20 cellular contexts compared by ENCODE assay signal in genomic region chr22:45993143-45993692, GRCh38. TPM values are rescaled to one million over a fixed set of nuclear protein-coding genes. Genes with fewer than 3 reads are reported as not detected.
DNase-seq lines count a peak whose midpoint lies in the region; ATAC-seq, FAIRE-seq and TF ChIP-seq lines count a peak whose summit lies in the region.
"Had no signal": no experiment of that assay in that cellular context is flagged by ENCODE, and none has a peak within 500 bp of the region (broad histone marks: within the 10 kb centered on the region; RNA-seq: fewer than 3 reads in every experiment).

No MANE protein-coding gene starts in this region.

- H3K4me3 Mint-ChIP-seq in dendritic cell treated with granulocyte-macrophage colony-stimulating factor and Interleukin-4, amounts not matched to agents 40 ng/mL and 50 ng/mL, for 4 days: no peak overlapping the region
- H3K4me3 Mint-ChIP-seq: CD4-positive, CD25-positive, alpha-beta regulatory T cell; H9 had no signal

- H3K9ac ChIP-seq in HepG2 (ENCODE audit: insufficient read depth, low read depth, low read length): no peak overlapping the region
- no peak overlapping the region for H3K9ac ChIP-seq in mesenchymal stem cell (ENCODE audit: low read length)

- no peaks in the 10 kb centered on the region for H3K36me3 Mint-ChIP-seq in dendritic cell treated with granulocyte-macrophage colony-stimulating factor and Interleukin-4, amounts not matched to agents 40 ng/mL and 50 ng/mL, for 4 days (ENCODE audit: low read depth)
- H3K36me3 Mint-ChIP-seq: CD4-positive, CD25-positive, alpha-beta regulatory T cell; CD8-positive, alpha-beta memory T cell had no signal

- 21% methylated on average over 5 of the region's 5 CpGs for WGBS in HepG2 (ENCODE audit: low lambda C conversion rate)
- 85% methylated on average over 5 of the region's 5 CpGs for WGBS in right lobe of liver (ENCODE audit: insufficient coverage, low coverage, low lambda C conversion rate, missing lambda C conversion rate)
- WGBS in mesenchymal stem cell: 95% methylated on average over 5 of the region's 5 CpGs
- 95 to 97% methylated on average over 5 of the region's 5 CpGs for WGBS in lower leg skin, 2 donors

- H3K9me3 ChIP-seq in HepG2 (ENCODE audit: low read length) (no peaks in the 10 kb centered on the region), right lobe of liver (no peaks in the 10 kb centered on the region), mesenchymal stem cell (ENCODE audit: control insufficient read depth, low read length) (no peaks in the 10 kb centered on the region)
- H3K9me3 ChIP-seq: BE2C had no signal

- H4K8ac ChIP-seq in mesenchymal stem cell (ENCODE audit: low read length): no peak overlapping the region

- intact Hi-C loops in HepG2 (cut with micrococcal nuclease; ENCODE audit: unreplicated experiment): no loop called here
- intact Hi-C loops in right lobe of liver (cut with DNase I): loop anchor here (5.0 to 10.0 kb wide), 2 partner anchors 319 to 332 kb away; no protein-coding TSS in a partner anchor
- intact Hi-C loops in dendritic cell treated with granulocyte-macrophage colony-stimulating factor and Interleukin-4, amounts not matched to agents 40 ng/mL and 50 ng/mL, for 4 days (cut with micrococcal nuclease): loop anchor here (5.0 kb wide), 1 partner anchor 324 kb away; no protein-coding TSS in a partner anchor
- intact Hi-C loops in lower leg skin (cut with DNase I; ENCODE audit: low total_unique reads): no loop called here

- CTCF ChIA-PET in HepG2 (lab: Yijun Ruan, JAX; ENCODE audit: low intra/inter-chr PET ratio, low total read pairs): interaction anchor here (4.1 kb wide), 1 partner anchor 124 kb away, joined by 86 read pairs; no protein-coding TSS in a partner anchor

- TF ChIP-seq CTCF in HepG2 (CRISPR knock-in tag; IDR thresholded peaks at IDR 0.05): no peak
- no peak for TF ChIP-seq CTCF in right lobe of liver (IDR thresholded peaks at IDR 0.05)
- TF ChIP-seq CTCF in lower leg skin (IDR thresholded peaks at IDR 0.05): no peak

- H3K27me3 Mint-ChIP-seq in dendritic cell treated with granulocyte-macrophage colony-stimulating factor and Interleukin-4, amounts not matched to agents 40 ng/mL and 50 ng/mL, for 4 days: peaks cover 16% of the 10 kb centered on the region

- no peaks in the 10 kb centered on the region for H4K20me1 ChIP-seq in HepG2 (ENCODE audit: insufficient read depth, low read length)

- H3K27me3 ChIP-seq in HepG2 (ENCODE audit: control insufficient read depth in 1 of 2, insufficient read depth in 2 of 2, low read length in 2 of 2) (peaks cover 9 to 67% of the 10 kb centered on the region in 2 experiments), right lobe of liver (no peaks in the 10 kb centered on the region), mesenchymal stem cell (ENCODE audit: control insufficient read depth in 1 of 2, insufficient read depth in 1 of 2, low read length in 2 of 2) (peaks cover 0 to 22% of the 10 kb centered on the region in 2 experiments)
- H3K27me3 ChIP-seq: BE2C had no signal

- H3K4me2 ChIP-seq in HepG2 (ENCODE audit: low read depth, low read length) (no peak overlapping the region), mesenchymal stem cell (ENCODE audit: low read length, poor library complexity, severe bottlenecking) (no peak overlapping the region)

- no peak overlapping the region for H3K4ac ChIP-seq in mesenchymal stem cell (ENCODE audit: low read depth in 1 of 2, low read length in 2 of 2)

- TF ChIP-seq RAD21 in HepG2 (CRISPR knock-in tag; IDR thresholded peaks at IDR 0.05): no peak

- no peak overlapping the region for H2AK5ac ChIP-seq in mesenchymal stem cell (ENCODE audit: low read length, severe bottlenecking)

- H2AFZ ChIP-seq in HepG2 (ENCODE audit: low read length) (no peak overlapping the region), mesenchymal stem cell (ENCODE audit: low read depth, low read length) (no peak overlapping the region)

- H3K14ac ChIP-seq in mesenchymal stem cell (ENCODE audit: low read length in 2 of 2): no peak overlapping the region

- H3K4me1 Mint-ChIP-seq in dendritic cell treated with granulocyte-macrophage colony-stimulating factor and Interleukin-4, amounts not matched to agents 40 ng/mL and 50 ng/mL, for 4 days (ENCODE audit: low read depth): peaks cover 45% of the 10 kb centered on the region

- no TSS peak for BruUV-seq in HepG2 (replicated peaks; lab: Mats Ljungman, UMichigan)

- no peak overlapping the region for H2BK120ac ChIP-seq in mesenchymal stem cell (ENCODE audit: low read depth, low read length)

- no peaks in the 10 kb centered on the region for H3K36me3 ChIP-seq in HepG2 (replicated peaks in 1 of 2; ENCODE audit: control insufficient read depth in 1 of 2, insufficient read depth in 2 of 2, low read length in 2 of 2)
- no peaks in the 10 kb centered on the region for H3K36me3 ChIP-seq in right lobe of liver
- no peaks in the 10 kb centered on the region for H3K36me3 ChIP-seq in mesenchymal stem cell (ENCODE audit: control insufficient read depth in 1 of 2, insufficient read depth in 2 of 2, low read depth in 1 of 2, low read length in 2 of 2)
- H3K36me3 ChIP-seq: BE2C had no signal

- no peaks in the 10 kb centered on the region for H3K79me2 ChIP-seq in HepG2 (ENCODE audit: insufficient read depth, low read length)

- DNase-seq in HepG2 (ENCODE audit: low spot score): no peak
- DNase-seq in right lobe of liver: no peak
- DNase-seq in mesenchymal stem cell: no peak
- DNase-seq in urothelium cell line (ENCODE audit: low spot score): no peak
- no peak for DNase-seq in stimulated activated CD4-positive, alpha-beta T cell treated with anti-CD3 and anti-CD28 coated beads, Interleukin-15, amount 100 ng/mL, for 24 hours
- no peak for DNase-seq in left lobe of liver (ENCODE audit: low spot score)
- no peak for DNase-seq in lower leg skin (ENCODE audit: low spot score in 2 of 2)
- DNase-seq: ACHN; C1 segment of cervical spinal cord; CD4-positive, CD25-positive, alpha-beta regulatory T cell; CD8-positive, alpha-beta memory T cell; COR-L47; DMS 273 treated with DMSO at 0.1 percent for 48 hours; GDM1; GOT3; H9 had no signal

- peak overlapping the region; percentile 40 for H3K27ac Mint-ChIP-seq in dendritic cell treated with granulocyte-macrophage colony-stimulating factor and Interleukin-4, amounts not matched to agents 40 ng/mL and 50 ng/mL, for 4 days
- H3K27ac Mint-ChIP-seq: CD4-positive, CD25-positive, alpha-beta regulatory T cell; H9 had no signal

- H2BK15ac ChIP-seq in mesenchymal stem cell (ENCODE audit: low read depth, poor library complexity, severe bottlenecking): no peak overlapping the region

- peak overlapping the region; percentile 19 for H4K91ac ChIP-seq in mesenchymal stem cell (ENCODE audit: low read length)

- H3K4me1 ChIP-seq in HepG2 (ENCODE audit: insufficient read depth, low read length) (peaks cover 22% of the 10 kb centered on the region), right lobe of liver (peaks cover 0 to 8% (median 4%) of the 10 kb centered on the region in 4 donors), mesenchymal stem cell (ENCODE audit: control insufficient read depth, insufficient read depth, low read depth, low read length) (peaks cover 36% of the 10 kb centered on the region)

- H2BK5ac ChIP-seq in mesenchymal stem cell (ENCODE audit: low read depth, low read length, poor library complexity, severe bottlenecking): no peak overlapping the region

- peaks cover 2% of the 10 kb centered on the region for H3K79me1 ChIP-seq in mesenchymal stem cell (replicated peaks; ENCODE audit: low read length, poor library complexity, severe bottlenecking)

- H3K23ac ChIP-seq in mesenchymal stem cell (ENCODE audit: low read length in 2 of 2): no peak overlapping the region

- POLR2A ChIA-PET in HepG2 (lab: Yijun Ruan, JAX): no interaction called here

- ATAC-seq in HepG2 (no peak), right lobe of liver (no peak), left lobe of liver (no peak)

- H3K27ac ChIP-seq in HepG2 (ENCODE audit: extremely low read length, insufficient read depth, low read length) (no peak overlapping the region), right lobe of liver (no peak overlapping the region), mesenchymal stem cell (ENCODE audit: low read length, poor library complexity, severe bottlenecking) (no peak overlapping the region)

- no peaks in the 10 kb centered on the region for H3K9me3 Mint-ChIP-seq in dendritic cell treated with granulocyte-macrophage colony-stimulating factor and Interleukin-4, amounts not matched to agents 40 ng/mL and 50 ng/mL, for 4 days
- H3K9me3 Mint-ChIP-seq: CD4-positive, CD25-positive, alpha-beta regulatory T cell; CD8-positive, alpha-beta memory T cell had no signal

- no peak overlapping the region for H3K4me3 ChIP-seq in HepG2 (replicated peaks in 1 of 3; ENCODE audit: insufficient read depth in 1 of 3, low read depth in 2 of 3, low read length in 3 of 3)
- no peak overlapping the region for H3K4me3 ChIP-seq in right lobe of liver
- H3K4me3 ChIP-seq in mesenchymal stem cell (ENCODE audit: insufficient read depth in 1 of 2, low read depth in 1 of 2, low read length in 2 of 2): no peak overlapping the region
- no peak overlapping the region for H3K4me3 ChIP-seq in lower leg skin (ENCODE audit: low read depth, poor library complexity, severe bottlenecking)

- TF ChIP-seq EP300 in HepG2 (IDR thresholded peaks at IDR 0.05; ENCODE audit: low read depth in 2 of 2, low read length in 2 of 2): no peak
- no peak for TF ChIP-seq EP300 in HepG2 (CRISPR knock-in tag; IDR thresholded peaks at IDR 0.05; ENCODE audit: borderline replicate concordance)

- in situ Hi-C loops in HepG2 (cut with HindIII; ENCODE audit: extremely low pct_ligation_motif_present, low pct_unique_long_range_greater_than_20kb): no loop called here

- TF ChIP-seq POLR2A in HepG2 (IDR thresholded peaks at IDR 0.05; ENCODE audit: insufficient read depth in 1 of 2, low read depth in 2 of 2, low read length in 2 of 2) (no peak), right lobe of liver (IDR thresholded peaks at IDR 0.05) (no peak), lower leg skin (IDR thresholded peaks at IDR 0.05) (no peak)

- FAIRE-seq in HepG2 (lab: Jason Lieb, UNC) (no peak), urothelium cell line (lab: Jason Lieb, UNC) (peak; percentile 99)
- FAIRE-seq: A204.1, GM18507 had no signal

- H2BK12ac ChIP-seq in mesenchymal stem cell (ENCODE audit: low read length in 2 of 2): no peak overlapping the region

- no peak overlapping the region for H3K18ac ChIP-seq in mesenchymal stem cell (ENCODE audit: low read depth in 1 of 2, low read length in 2 of 2)

RNA-seq across cellular contexts. Expression of gene WNT7B, which starts 16.3 kb away (rescaled TPM):
- 0.09 and 0.24 TPM in 2 replicates for total RNA-seq in HepG2 (2016; rRNA removed; fragmentation: Illumina TruSeq; extraction: Trizol)
- 0.09 TPM in 1 of 2 replicates, not detected in the other for total RNA-seq in HepG2 (2016; cell fraction: cytosol; rRNA removed; fragmentation: Illumina TruSeq; extraction: Trizol; ENCODE audit: low read depth)
- 0.06 and 0.33 TPM in 2 replicates for total RNA-seq in HepG2 (2016; cell fraction: insoluble cytoplasmic fraction; rRNA removed; fragmentation: Illumina TruSeq; extraction: Trizol)
- 0.10 and 0.12 TPM in 2 replicates for total RNA-seq in HepG2 (2016; cell fraction: membrane; rRNA removed; fragmentation: Illumina TruSeq; extraction: Trizol)
- not detected in 2 replicates for total RNA-seq in HepG2 (2016; cell fraction: nucleus; rRNA removed; fragmentation: Illumina TruSeq; extraction: Trizol)
- polyA plus RNA-seq in HepG2 (2011; rRNA removed): 0.04 TPM in 1 of 2 replicates, not detected in the other
- 0.08 and 0.17 TPM in 2 replicates for polyA plus RNA-seq in HepG2 (2011; cell fraction: cytosol; rRNA removed)
- 0.05 and 0.08 TPM in 2 replicates for polyA plus RNA-seq in HepG2 (2011; cell fraction: nucleus; rRNA removed)
- polyA plus RNA-seq in HepG2 (2012): 0.08 TPM in 1 of 2 replicates, not detected in the other
- polyA plus RNA-seq in HepG2 (2016; cell fraction: cytosol; fragmentation: Illumina TruSeq; extraction: Trizol; ENCODE audit: low read depth): 0.07 and 0.10 TPM in 2 replicates
- 0.27 and 0.40 TPM in 2 replicates for polyA plus RNA-seq in HepG2 (2016; cell fraction: insoluble cytoplasmic fraction; fragmentation: Illumina TruSeq; extraction: Trizol; ENCODE audit: low read depth)
- 0.12 and 0.22 TPM in 2 replicates for polyA plus RNA-seq in HepG2 (2016; cell fraction: membrane; fragmentation: Illumina TruSeq; extraction: Trizol; ENCODE audit: low read depth)
- 0.25 and 0.30 TPM in 2 replicates for polyA plus RNA-seq in HepG2 (2016; cell fraction: nucleus; fragmentation: Illumina TruSeq; extraction: Trizol; ENCODE audit: insufficient read depth, low read depth)
- polyA minus RNA-seq in HepG2 (2011; rRNA and poly(A)+ RNA removed; ENCODE audit: low replicate concordance): 0.30 and 2.8 TPM in 2 replicates
- 0.20 TPM in 1 of 2 replicates, not detected in the other for polyA minus RNA-seq in HepG2 (2011; cell fraction: cytosol; rRNA and poly(A)+ RNA removed)
- not detected in 2 replicates for polyA minus RNA-seq in HepG2 (2011; cell fraction: nucleus; rRNA and poly(A)+ RNA removed)
- total RNA-seq in right lobe of liver: under 1 TPM in 2 of 6 experiments, not detected in 4; 0.10 to 0.12 TPM
- polyA plus RNA-seq in mesenchymal stem cell (2013, experiment 1 of 2): not detected
- polyA plus RNA-seq in mesenchymal stem cell (2013, experiment 2 of 2): not detected
- total RNA-seq in left lobe of liver: 0.08 TPM
- total RNA-seq in lower leg skin: 10 to 100 TPM; 26.4 to 39.9 (median 33.9) TPM
- total RNA-seq: CD4-positive, CD25-positive, alpha-beta regulatory T cell; CD8-positive, alpha-beta memory T cell had no signal
- polyA plus RNA-seq: CD4-positive, CD25-positive, alpha-beta regulatory T cell; CD8-positive, alpha-beta memory T cell had no signal

Comparison
In these comparisons a context has a peak if more than half of its experiments do, and no peak if none do; other contexts are left out.
1. intact Hi-C loops: an anchor here in right lobe of liver (5.0 to 10.0 kb wide) and dendritic cell treated with granulocyte-macrophage colony-stimulating factor and Interleukin-4, amounts not matched to agents 40 ng/mL and 50 ng/mL, for 4 days (5.0 kb wide); none called in HepG2 and lower leg skin.
2. RNA of gene WNT7B, which starts 16.3 kb away (total RNA-seq): 26.4 to 39.9 TPM in lower leg skin; 0.10 to 0.12 TPM in right lobe of liver, 0.06 to 0.33 TPM in HepG2 and 0.08 TPM in left lobe of liver (single experiment); every median in the first group is over 10 times any median in the second.